ENCODE assay signal across 17 cellular contexts in genomic region chr1:201335174-201335870, GRCh38. TPM values are rescaled to one million over a fixed set of nuclear protein-coding genes. Genes with fewer than 3 reads are reported as not detected.
A peak's percentile ranks its signal among the peaks of the same experiment; 100 is the strongest.
DNase-seq lines count a peak whose midpoint lies in the region; ATAC-seq and TF ChIP-seq lines count a peak whose summit lies in the region.
"Had no signal": no experiment of that assay in that cellular context is flagged by ENCODE, and none has a peak within 500 bp of the region (broad histone marks: within the 10 kb centered on the region; RNA-seq: fewer than 3 reads in every experiment).

No MANE protein-coding gene starts in this region.

- H2BK120ac ChIP-seq in mesendoderm (ENCODE audit: low read depth, low read length): no peak overlapping the region

- no peak overlapping the region for H3K27ac ChIP-seq in RWPE2 (ENCODE audit: poor library complexity, severe bottlenecking)
- no peak overlapping the region for H3K27ac ChIP-seq in mesendoderm (ENCODE audit: low read depth, low read length)
- H3K27ac ChIP-seq in suprapubic skin: peak overlapping the region; percentile 71
- H3K27ac ChIP-seq in GM23338 (ENCODE audit: low read depth): no peak overlapping the region
- H3K27ac ChIP-seq: BLaER1, KMS-11, Peyer's patch had no signal

- H3K36me3 Mint-ChIP-seq in GM23338 (ENCODE audit: low read depth): no peaks in the 10 kb centered on the region

- no peaks in the 10 kb centered on the region for H4K20me1 ChIP-seq in GM23338 (replicated peaks; ENCODE audit: insufficient read depth)
- H4K20me1 ChIP-seq: BLaER1 had no signal

- no peak overlapping the region for H2BK15ac ChIP-seq in mesendoderm (replicated peaks; ENCODE audit: low read depth)

- H3K4ac ChIP-seq in mesendoderm (ENCODE audit: low read depth, low read length): no peak overlapping the region

- DNase-seq in RWPE2 (ENCODE audit: low spot score) (no peak), epithelial cell of esophagus (ENCODE audit: low read depth) (peak; percentile 89), mesendoderm (peak; percentile 23), suprapubic skin (ENCODE audit: low spot score in 2 of 2) (peak in 1 of 2 donors; percentile 32), GM23338 (ENCODE audit: low spot score) (no peak), NCI-H526 (lab: John Stamatoyannopoulos, UW) (no peak), GM19240 (ENCODE audit: insufficient read length, low spot score) (no peak)
- DNase-seq in activated effector memory CD4-positive, alpha-beta T cell treated with anti-CD3 and anti-CD28 coated beads, Interleukin-2, amount 50 U/mL, for 16 hours: no peak
- DNase-seq: H7, NCI-H1092 treated with DMSO at 0.1 percent for 48 hours, NCI-H187, NCI-H2171, SIG-M5 had no signal

- no peak overlapping the region for H3K4me3 Mint-ChIP-seq in GM23338

- H3K4me2 ChIP-seq in mesendoderm (ENCODE audit: low read length): no peak overlapping the region
- no peak overlapping the region for H3K4me2 ChIP-seq in GM23338
- H3K4me2 ChIP-seq: BLaER1, KMS-11 had no signal

- H3K4me1 Mint-ChIP-seq in GM23338: no peaks in the 10 kb centered on the region

- no peak for TF ChIP-seq POLR2A in suprapubic skin (IDR thresholded peaks at IDR 0.05)

- H3K79me2 ChIP-seq in mesendoderm (ENCODE audit: control insufficient read depth, insufficient read depth, low read length) (no peaks in the 10 kb centered on the region), GM23338 (replicated peaks; ENCODE audit: insufficient read depth) (no peaks in the 10 kb centered on the region)

- H4K8ac ChIP-seq in mesendoderm (ENCODE audit: low read depth, low read length): no peak overlapping the region

- no peaks in the 10 kb centered on the region for H3K9me2 ChIP-seq in GM23338 (ENCODE audit: insufficient read depth)

- H3K9me3 ChIP-seq in RWPE2 (ENCODE audit: severe bottlenecking) (no peaks in the 10 kb centered on the region), suprapubic skin (no peaks in the 10 kb centered on the region)
- H3K9me3 ChIP-seq: BLaER1, Peyer's patch had no signal

- no peak overlapping the region for H3K27ac Mint-ChIP-seq in GM23338

- H3K9me3 Mint-ChIP-seq in GM23338: no peaks in the 10 kb centered on the region

- H3F3A ChIP-seq in GM23338 (replicated peaks; ENCODE audit: low read depth): no peaks in the 10 kb centered on the region

- no peak overlapping the region for H2BK5ac ChIP-seq in mesendoderm (ENCODE audit: low read length)

- H3K79me1 ChIP-seq in mesendoderm (ENCODE audit: low read length): no peaks in the 10 kb centered on the region

- H3K56ac ChIP-seq in mesendoderm (ENCODE audit: low read length): no peak overlapping the region

- no CpG with 5 or more reads among the region's 10 CpGs for WGBS in mesendoderm (ENCODE audit: extremely low coverage, insufficient coverage, low lambda C conversion rate)
- 31% methylated on average over 10 of the region's 10 CpGs for WGBS in suprapubic skin

- peaks cover 3% of the 10 kb centered on the region for H3K27me3 Mint-ChIP-seq in GM23338 (ENCODE audit: insufficient read depth, low read depth, poor library complexity)

- H3K4me1 ChIP-seq in RWPE2 (ENCODE audit: insufficient read depth, poor library complexity, severe bottlenecking) (no peaks in the 10 kb centered on the region), mesendoderm (ENCODE audit: control insufficient read depth, low read depth, low read length) (no peaks in the 10 kb centered on the region), suprapubic skin (peaks cover 35% of the 10 kb centered on the region), GM23338 (ENCODE audit: insufficient read depth) (no peaks in the 10 kb centered on the region)
- H3K4me1 ChIP-seq: Peyer's patch had no signal

- H3K23ac ChIP-seq in mesendoderm (ENCODE audit: low read length): no peak overlapping the region

- H3K27me3 ChIP-seq in RWPE2 (ENCODE audit: insufficient read depth, poor library complexity, severe bottlenecking) (no peaks in the 10 kb centered on the region), mesendoderm (ENCODE audit: insufficient read depth, low read length, poor library complexity) (no peaks in the 10 kb centered on the region), suprapubic skin (no peaks in the 10 kb centered on the region), GM23338 (ENCODE audit: insufficient read depth) (no peaks in the 10 kb centered on the region)
- H3K27me3 ChIP-seq: BLaER1, Peyer's patch had no signal

- H2AFZ ChIP-seq in GM23338: no peak overlapping the region; the same call in 1 of the 2 replicates

- ATAC-seq in RWPE2 (ENCODE audit: low read depth) (peak; percentile 28), GM23338 (no peak)

- no peak overlapping the region for H3K9ac ChIP-seq in mesendoderm (ENCODE audit: low read length)
- H3K9ac ChIP-seq: BLaER1, KMS-11 had no signal

- no peak for TF ChIP-seq CTCF in RWPE2 (IDR thresholded peaks at IDR 0.05; ENCODE audit: poor library complexity, severe bottlenecking)
- no peak for TF ChIP-seq CTCF in epithelial cell of esophagus (IDR thresholded peaks at IDR 0.05; ENCODE audit: insufficient read depth, low read depth, low read length, missing control alignments)
- no peak for TF ChIP-seq CTCF in suprapubic skin (IDR thresholded peaks at IDR 0.05)
- no peak for TF ChIP-seq CTCF in GM23338 (conservative IDR thresholded peaks at IDR 0.05; ENCODE audit: low read depth in 2 of 2)

- H3K36me3 ChIP-seq in RWPE2 (ENCODE audit: low read depth) (0 out of 2 replicates have a peak, but pooled peaks cover 3% of the 10 kb centered on the region), mesendoderm (ENCODE audit: control insufficient read depth, insufficient read depth, low read length) (no peaks in the 10 kb centered on the region), suprapubic skin (peaks cover 5% of the 10 kb centered on the region), GM23338 (ENCODE audit: insufficient read depth) (no peaks in the 10 kb centered on the region)
- H3K36me3 ChIP-seq: BLaER1, Peyer's patch had no signal

- H2AK5ac ChIP-seq in mesendoderm (ENCODE audit: low read length): no peak overlapping the region

- H3K18ac ChIP-seq in mesendoderm (ENCODE audit: low read length): no peak overlapping the region

- H3K4me3 ChIP-seq in RWPE2 (ENCODE audit: severe bottlenecking) (no peak overlapping the region), epithelial cell of esophagus (ENCODE audit: low read length) (no peak overlapping the region), mesendoderm (ENCODE audit: low read length) (no peak overlapping the region), suprapubic skin (no peak overlapping the region), GM23338 (no peak overlapping the region)
- H3K4me3 ChIP-seq: BLaER1, Peyer's patch had no signal

- no peak for TF ChIP-seq EP300 in suprapubic skin (IDR thresholded peaks at IDR 0.05)

- no peak overlapping the region for H4K5ac ChIP-seq in mesendoderm (ENCODE audit: low read length)

RNA-seq across cellular contexts. Expression of gene TNNT2, which starts 42.2 kb away (rescaled TPM):
- polyA plus RNA-seq in mesendoderm (2013, experiment 1 of 2): 9.1 TPM
- 10.8 TPM for polyA plus RNA-seq in mesendoderm (2013, experiment 2 of 2)
- total RNA-seq in suprapubic skin: 10 to 100 TPM in 3 of 4 donors, 1 to 10 TPM in 1; 7.9 to 54.6 (median 19.0) TPM
- 4.5 and 7.5 TPM in 2 replicates for total RNA-seq in GM23338 (2014; rRNA removed; shearing (Covaris generic))
- 19.1 and 25.3 TPM in 2 replicates for polyA plus RNA-seq in GM23338 (2016; fragmentation: Nextera tagmentation; extraction: Ambion mirVana)
- total RNA-seq: NCI-H460 had no signal

RNA-seq across cellular contexts. Expression of gene PKP1, which starts 52.0 kb away (rescaled TPM):
- polyA plus RNA-seq in mesendoderm (2013, experiment 1 of 2): 0.58 TPM
- polyA plus RNA-seq in mesendoderm (2013, experiment 2 of 2): 0.49 TPM
- total RNA-seq in suprapubic skin: 1,000 to 10,000 TPM in 3 of 4 donors, 100 to 1,000 TPM in 1; 888 to 1,187 (median 1,096) TPM
- total RNA-seq in GM23338 (2014; rRNA removed; shearing (Covaris generic)): 0.58 and 0.83 TPM in 2 replicates
- 0.17 and 0.19 TPM in 2 replicates for polyA plus RNA-seq in GM23338 (2016; fragmentation: Nextera tagmentation; extraction: Ambion mirVana)
- total RNA-seq: H7 had no signal

Comparison
In these comparisons a context has a peak if more than half of its experiments do, and no peak if none do; other contexts are left out.
1. DNase-seq: peak in epithelial cell of esophagus (single experiment) and mesendoderm (single experiment); none in RWPE2 (single experiment), GM23338 (single experiment), activated effector memory CD4-positive, alpha-beta T cell treated with anti-CD3 and anti-CD28 coated beads, Interleukin-2, amount 50 U/mL, for 16 hours (single experiment), NCI-H526 (0 of 2) and GM19240 (single experiment).
2. RNA of gene PKP1, which starts 52.0 kb away (total RNA-seq): 888 to 1,187 TPM in suprapubic skin; 0.58 to 0.83 TPM in GM23338; every median in the first group is over 100 times any median in the second.